Comparison of ENCODE assay signal across 11 cellular contexts in genomic region chr10:4650572-4650971, GRCh38.
A peak's percentile ranks its signal among the peaks of the same experiment; 100 is the strongest.
DNase-seq lines count a peak whose midpoint lies in the region; ATAC-seq and TF ChIP-seq lines count a peak whose summit lies in the region.
"Had no signal": no experiment of that assay in that cellular context is flagged by ENCODE, and none has a peak within 500 bp of the region (broad histone marks: within the 10 kb centered on the region; RNA-seq: fewer than 3 reads in every experiment).

No MANE protein-coding gene starts in this region.

- dilution Hi-C loops in mammary epithelial cell (cut with HindIII; ENCODE audit: low sequenced_read_pairs), result loop anchor here (10.0 kb wide), 1 partner anchor 106 kb away; no protein-coding TSS in a partner anchor

- H3K27me3 ChIP-seq in mammary epithelial cell (ENCODE audit: insufficient read depth, low read length) (no peaks in the 10 kb centered on the region), lower lobe of right lung (ENCODE audit: low read depth) (no peaks in the 10 kb centered on the region), vagina (no peaks in the 10 kb centered on the region)

- in situ Hi-C loops in T47D (cut with HindIII; ENCODE audit: low pct_unique_long_range_greater_than_20kb, low sequenced_read_pairs) (no loop called here), mammary epithelial cell (cut with MboI; ENCODE audit: low sequenced_read_pairs in 2 of 2) (loop anchor here (10.0 to 25.0 kb wide), 5 partner anchors 112 to 1413 kb away; partner anchors contain the start of gene KLF6 (in 1 of the 2))

- H3K9me3 ChIP-seq in mammary epithelial cell (replicated peaks; ENCODE audit: insufficient read depth, low read length), result no peaks in the 10 kb centered on the region
- no peaks in the 10 kb centered on the region for H3K9me3 ChIP-seq in lower lobe of right lung
- no peaks in the 10 kb centered on the region for H3K9me3 ChIP-seq in vagina
- H3K9me3 ChIP-seq: BE2C had no signal

- no peak overlapping the region for H2AFZ ChIP-seq in mammary epithelial cell (ENCODE audit: low read depth, low read length)

- H3K4me3 ChIP-seq in mammary epithelial cell (replicated peaks in 1 of 3; ENCODE audit: insufficient read depth in 1 of 3, low read depth in 2 of 3, low read length in 3 of 3), result no peak overlapping the region
- H3K4me3 ChIP-seq in coronary artery, result no peak overlapping the region
- no peak overlapping the region for H3K4me3 ChIP-seq in lower lobe of right lung
- no peak overlapping the region for H3K4me3 ChIP-seq in vagina

- intact Hi-C loops in mammary epithelial cell (cut with micrococcal nuclease), result no loop called here
- intact Hi-C loops in lower lobe of right lung (cut with DNase I), result no loop called here
- intact Hi-C loops in vagina (cut with DNase I), result loop anchor here (10.0 kb wide), 2 partner anchors 406 to 1406 kb away; no protein-coding TSS in a partner anchor

- no peaks in the 10 kb centered on the region for H4K20me1 ChIP-seq in mammary epithelial cell (ENCODE audit: insufficient read depth, low read length)

- H3K4me1 ChIP-seq in mammary epithelial cell (ENCODE audit: insufficient read depth, low read length) (peaks cover 12% of the 10 kb centered on the region), lower lobe of right lung (peaks cover 13% of the 10 kb centered on the region), vagina (peaks cover 38% of the 10 kb centered on the region)
- H3K4me1 ChIP-seq: BE2C had no signal

- no peak overlapping the region for H3K9ac ChIP-seq in mammary epithelial cell (ENCODE audit: insufficient read depth, low read length)

- DNase-seq in T47D (ENCODE audit: low read depth in 1 of 2, low spot score in 1 of 2), result peak; percentile 11 to 70
- no peak for DNase-seq in mammary epithelial cell
- no peak for DNase-seq in coronary artery (ENCODE audit: low spot score)
- DNase-seq in lower lobe of right lung, result no peak
- DNase-seq in vagina (ENCODE audit: extremely low spot score in 2 of 2), result no peak
- DNase-seq in anterior cingulate cortex (lab: John Stamatoyannopoulos, UW), result no peak
- DNase-seq in 8988T, result no peak
- DNase-seq in NCI-H2107 (lab: John Stamatoyannopoulos, UW), result no peak
- DNase-seq: BE2C, HCEC 1CT, T-helper 9 cell had no signal

- 88% methylated on average over 5 of the region's 5 CpGs for WGBS in mammary epithelial cell (ENCODE audit: low coverage, missing lambda C conversion rate)

- H3K27ac ChIP-seq in mammary epithelial cell (ENCODE audit: insufficient read depth, low read depth, low read length), result no peak overlapping the region
- H3K27ac ChIP-seq in coronary artery, result peak overlapping the region; percentile 47 to 61
- no peak overlapping the region for H3K27ac ChIP-seq in lower lobe of right lung
- H3K27ac ChIP-seq in vagina, result peak overlapping the region; percentile 68

- H3K36me3 ChIP-seq in mammary epithelial cell (ENCODE audit: insufficient read depth, low read length) (no peaks in the 10 kb centered on the region), lower lobe of right lung (no peaks in the 10 kb centered on the region), vagina (no peaks in the 10 kb centered on the region)
- H3K36me3 ChIP-seq: BE2C had no signal

- TF ChIP-seq POLR2A in vagina (IDR thresholded peaks at IDR 0.05), result no peak

- CTCF ChIA-PET in mammary epithelial cell (lab: Charles Lee; ENCODE audit: low non-redundant PET), result no interaction called here

- BruUV-seq in mammary epithelial cell (replicated peaks; lab: Mats Ljungman, UMichigan), result no TSS peak

- TF ChIP-seq CTCF in mammary epithelial cell (conservative IDR thresholded peaks at IDR 0.05 in 1 of 2, IDR thresholded peaks at IDR 0.05 in 1 of 2; ENCODE audit: extremely low read depth in 1 of 2, insufficient read depth in 1 of 2, low read depth in 1 of 2, low read length in 2 of 2) (no peak), coronary artery (IDR thresholded peaks at IDR 0.05) (no peak), lower lobe of right lung (IDR thresholded peaks at IDR 0.05) (no peak), vagina (IDR thresholded peaks at IDR 0.05) (no peak)

- H3K79me2 ChIP-seq in mammary epithelial cell (ENCODE audit: insufficient read depth, low read length), result no peaks in the 10 kb centered on the region

- peak; percentile 17 to 46 for ATAC-seq in lower lobe of right lung

- H3K4me2 ChIP-seq in mammary epithelial cell (ENCODE audit: insufficient read depth, low read depth, low read length), result no peak overlapping the region

Comparison
In these comparisons a context has a peak if more than half of its experiments do, and no peak if none do; other contexts are left out.
1. DNase-seq: peak in T47D (2 of 2); none in mammary epithelial cell (single experiment), coronary artery (single experiment), lower lobe of right lung (single experiment), vagina (0 of 2), anterior cingulate cortex (0 of 58), 8988T (single experiment) and NCI-H2107 (single experiment).
2. H3K27ac ChIP-seq: peak in coronary artery (2 of 2) and vagina (single experiment); none in mammary epithelial cell (single experiment) and lower lobe of right lung (single experiment).